ENCODE assay signal across 30 cellular contexts in the genomic region with DNA sequence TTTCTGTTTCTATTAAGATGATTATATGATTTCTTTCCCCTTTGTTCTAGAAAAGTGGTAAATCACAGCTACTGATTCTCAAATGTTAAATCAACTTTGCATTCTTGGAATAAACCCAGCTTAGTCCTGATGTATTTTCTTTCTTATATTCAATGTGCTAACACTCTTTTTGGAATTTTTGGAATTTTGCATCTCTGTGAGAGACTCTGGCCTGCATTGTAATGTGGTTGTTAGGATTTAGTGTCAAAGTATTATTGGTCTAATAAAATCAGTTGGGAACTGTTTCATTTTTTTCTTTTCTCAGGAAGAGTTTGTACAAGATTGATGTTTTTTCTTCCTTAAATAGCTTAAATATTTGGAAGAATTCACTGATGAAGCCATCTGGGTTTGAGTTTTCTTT.
"Had no signal": no experiment of that assay in that cellular context is flagged by ENCODE, and none has a peak within 500 bp of the region (broad histone marks: within the 10 kb centered on the region; RNA-seq: fewer than 3 reads in every experiment).

No MANE protein-coding gene starts in this region.

- H3K4me3 Mint-ChIP-seq: dendritic cell treated with granulocyte-macrophage colony-stimulating factor and Interleukin-4, amounts not matched to agents 40 ng/mL and 50 ng/mL, for 4 days; endodermal cell; memory B cell; naive B cell; natural killer cell treated with Interleukin-12 subunit alpha and Interleukin-12 subunit beta and Interleukin-15 and Interleukin-18, amount 100 ng/mL, for 72 hours; neural crest cell; stimulated activated memory B cell treated with anti-CD40 and anti-IgM and Interleukin-4, amounts not matched to agents 10 μg/mL and 1 μg/mL and 100 μg/mL, for 72 hours had no signal

- ATAC-seq: esophagus mucosa; gastrocnemius medialis; left lobe of liver; natural killer cell treated with Interleukin-12 subunit alpha and Interleukin-12 subunit beta and Interleukin-15 and Interleukin-18, amount 100 ng/mL, for 72 hours; stimulated activated memory B cell treated with anti-CD40 and anti-IgM and Interleukin-4, amounts not matched to agents 10 μg/mL and 1 μg/mL and 100 μg/mL, for 72 hours; stimulated activated naive CD8-positive, alpha-beta T cell treated with anti-CD3 and anti-CD28 coated beads, Interleukin-15, Interleukin-2, amounts not matched to agents 100 U/mL and 50 U/mL, for 24 hours had no signal

- H3K27ac Mint-ChIP-seq: dendritic cell treated with granulocyte-macrophage colony-stimulating factor and Interleukin-4, amounts not matched to agents 40 ng/mL and 50 ng/mL, for 4 days; endodermal cell; memory B cell; natural killer cell treated with Interleukin-12 subunit alpha and Interleukin-12 subunit beta and Interleukin-15 and Interleukin-18, amount 100 ng/mL, for 72 hours; progenitor cell of endocrine pancreas; stimulated activated memory B cell treated with anti-CD40 and anti-IgM and Interleukin-4, amounts not matched to agents 10 μg/mL and 1 μg/mL and 100 μg/mL, for 72 hours had no signal

- H3K36me3 ChIP-seq: colonic mucosa, gastrocnemius medialis, neutrophil, right atrium auricular region, sigmoid colon, spleen, tibial artery, upper lobe of left lung had no signal

- H3K36me3 Mint-ChIP-seq: memory B cell; naive B cell; natural killer cell treated with Interleukin-12 subunit alpha and Interleukin-12 subunit beta and Interleukin-15 and Interleukin-18, amount 100 ng/mL, for 72 hours; stimulated activated memory B cell treated with anti-CD40 and anti-IgM and Interleukin-4, amounts not matched to agents 10 μg/mL and 1 μg/mL and 100 μg/mL, for 72 hours had no signal

- H3K4me1 ChIP-seq: colonic mucosa, gastrocnemius medialis, parathyroid adenoma, right atrium auricular region, sigmoid colon, spleen, testis, upper lobe of left lung had no signal

- H3K27ac ChIP-seq: colonic mucosa, epithelial cell of prostate, gastrocnemius medialis, neutrophil, parathyroid adenoma, right atrium auricular region, sigmoid colon, skin epidermis, spleen, testis, tibial artery, upper lobe of left lung had no signal

- H3K9ac ChIP-seq: parathyroid adenoma had no signal

- H3K9me3 ChIP-seq: colonic mucosa, gastrocnemius medialis, neutrophil, sigmoid colon, testis, upper lobe of left lung had no signal

- H3K27me3 ChIP-seq: colonic mucosa, gastrocnemius medialis, neutrophil, right atrium auricular region, sigmoid colon, spleen, testis, tibial artery, upper lobe of left lung had no signal

- H3K27me3 Mint-ChIP-seq: dendritic cell treated with granulocyte-macrophage colony-stimulating factor and Interleukin-4, amounts not matched to agents 40 ng/mL and 50 ng/mL, for 4 days; progenitor cell of endocrine pancreas; stimulated activated memory B cell treated with anti-CD40 and anti-IgM and Interleukin-4, amounts not matched to agents 10 μg/mL and 1 μg/mL and 100 μg/mL, for 72 hours had no signal

- H3K4me3 ChIP-seq: colonic mucosa, gastrocnemius medialis, lung, right atrium auricular region, sigmoid colon, skin epidermis, spleen, testis, tibial artery, upper lobe of left lung had no signal

- H3K4me1 Mint-ChIP-seq: endodermal cell; neural crest cell; stimulated activated memory B cell treated with anti-CD40 and anti-IgM and Interleukin-4, amounts not matched to agents 10 μg/mL and 1 μg/mL and 100 μg/mL, for 72 hours had no signal

- DNase-seq: colonic mucosa; effector CD8-positive, alpha-beta T cell; endodermal cell; foreskin fibroblast; gastrocnemius medialis; head of caudate nucleus; kidney; naive B cell; sigmoid colon; spleen; stimulated activated CD4-positive, alpha-beta T cell treated with anti-CD3 and anti-CD28 coated beads, Interleukin-4, amount 100 ng/mL, for 4 hours; stimulated activated naive CD8-positive, alpha-beta T cell treated with anti-CD3 and anti-CD28 coated beads, Interleukin-15, Interleukin-2, amounts not matched to agents 100 U/mL and 50 U/mL, for 24 hours; substantia nigra; testis; tibial artery; upper lobe of left lung had no signal
